8 cellular contexts compared by ENCODE assay signal in genomic region chr11:94974178-94974577, GRCh38. TPM values are rescaled to one million over a fixed set of nuclear protein-coding genes. Genes with fewer than 3 reads are reported as not detected.
DNase-seq lines count a peak whose midpoint lies in the region; ATAC-seq, FAIRE-seq and TF ChIP-seq lines count a peak whose summit lies in the region.

No MANE protein-coding gene starts in this region.

- no peaks in the 10 kb centered on the region for H3K27me3 Mint-ChIP-seq in CD8-positive, alpha-beta memory T cell

- peak overlapping the region; percentile 96 for H2AFZ ChIP-seq in PC-3 (ENCODE audit: low read length)

- no peaks in the 10 kb centered on the region for H3K9me2 ChIP-seq in PC-3 (replicated peaks; ENCODE audit: low read length)

- in situ Hi-C loops in GM13976 (cut with MboI; ENCODE audit: low sequenced_read_pairs, unreplicated experiment): no loop called here

- peaks cover 21 to 48% (median 43%) of the 10 kb centered on the region in 3 donors for H3K4me1 Mint-ChIP-seq in CD8-positive, alpha-beta memory T cell

- H3K9ac ChIP-seq in PC-3 (ENCODE audit: low read length): peak overlapping the region; percentile 91

- H3K9me3 ChIP-seq in CD8-positive, alpha-beta memory T cell (ENCODE audit: low read length): no peaks in the 10 kb centered on the region
- no peaks in the 10 kb centered on the region for H3K9me3 ChIP-seq in PC-3 (ENCODE audit: low read length)
- no peaks in the 10 kb centered on the region for H3K9me3 ChIP-seq in pancreas

- H3F3A ChIP-seq in PC-3 (ENCODE audit: low read length, unreplicated experiment): no peaks in the 10 kb centered on the region

- H3K27me3 ChIP-seq in CD8-positive, alpha-beta memory T cell (ENCODE audit: insufficient read depth, low read length, poor library complexity, severe bottlenecking): no peaks in the 10 kb centered on the region
- no peaks in the 10 kb centered on the region for H3K27me3 ChIP-seq in PC-3 (ENCODE audit: low read length)
- H3K27me3 ChIP-seq in pancreas: no peaks in the 10 kb centered on the region

- POLR2A ChIA-PET in CD8-positive, alpha-beta memory T cell (lab: Charles Lee): interaction anchor here (1.2 to 2.4 kb wide), 3 partner anchors 93 to 815 kb away, joined by 8 to 27 read pairs (median 16); partner anchors contain the start of genes ENDOD1, FAM76B and SRSF8
- POLR2A ChIA-PET in PC-3 (lab: Charles Lee; ENCODE audit: unreplicated experiment): interaction anchor here (0.7 kb wide), 1 partner anchor 36 kb away, joined by 4 read pairs; no protein-coding TSS in a partner anchor

- H3K79me2 ChIP-seq in PC-3 (ENCODE audit: low read length): peaks cover 35% of the 10 kb centered on the region

- no peak for ATAC-seq in PC-3
- no peak for ATAC-seq in pancreas
- ATAC-seq in GM21526 (IDR thresholded peaks at IDR 0.05; ENCODE audit: low FRiP score, unreplicated experiment): no peak

- CTCF ChIA-PET in CD8-positive, alpha-beta memory T cell (lab: Charles Lee): interaction anchor here (1.3 to 1.7 kb wide), 2 partner anchors 115 to 178 kb away, joined by 4 to 5 read pairs; partner anchors contain the start of gene ENDOD1
- CTCF ChIA-PET in PC-3 (lab: Charles Lee): interaction anchor here (1.3 kb wide), 1 partner anchor 93 kb away, joined by 3 read pairs; no protein-coding TSS in a partner anchor

- H3K9me3 Mint-ChIP-seq in CD8-positive, alpha-beta memory T cell: peaks cover 0 to 6% (median 0%) of the 10 kb centered on the region in 5 donors

- TF ChIP-seq CTCF in PC-3 (conservative IDR thresholded peaks at IDR 0.05; ENCODE audit: low read depth, low read length): no peak
- TF ChIP-seq CTCF in pancreas (IDR thresholded peaks at IDR 0.05): no peak
- TF ChIP-seq CTCF in GM13976 (IDR thresholded peaks at IDR 0.05; ENCODE audit: borderline replicate concordance, control extremely low read depth, extremely low read depth, insufficient read depth, missing control alignments): no peak

- peaks cover 11% of the 10 kb centered on the region for H3K4me1 ChIP-seq in CD8-positive, alpha-beta memory T cell (ENCODE audit: insufficient read depth, low read length)
- peaks cover 21% of the 10 kb centered on the region for H3K4me1 ChIP-seq in PC-3 (ENCODE audit: insufficient read depth, low read length)
- peaks cover 7 to 12% (median 10%) of the 10 kb centered on the region in 3 donors for H3K4me1 ChIP-seq in pancreas

- FAIRE-seq in pancreas (lab: Jason Lieb, UNC): no peak

- DNase-seq in CD8-positive, alpha-beta memory T cell: no peak
- no peak for DNase-seq in PC-3
- peak; percentile 18 to 42 for DNase-seq in erythroblast (lab: John Stamatoyannopoulos, UW)
- no peak for DNase-seq in pancreas
- no peak for DNase-seq in stimulated activated naive CD4-positive, alpha-beta T cell (lab: John Stamatoyannopoulos, UW)
- no peak for DNase-seq in ureter (ENCODE audit: low spot score)
- DNase-seq in GM13976 (ENCODE audit: low spot score): no peak

- peaks cover 24% of the 10 kb centered on the region for H3K36me3 ChIP-seq in CD8-positive, alpha-beta memory T cell (ENCODE audit: insufficient read depth, low read length)
- H3K36me3 ChIP-seq in PC-3 (ENCODE audit: low read depth, low read length) (peaks cover 27% of the 10 kb centered on the region), pancreas (peaks cover 0 to 20% (median 19%) of the 10 kb centered on the region in 3 donors)

- peak overlapping the region; percentile 88 for H3K4me3 ChIP-seq in CD8-positive, alpha-beta memory T cell (ENCODE audit: low read length)
- peak overlapping the region; percentile 83 for H3K4me3 ChIP-seq in PC-3 (ENCODE audit: low read length)
- peak overlapping the region; percentile 51 to 94 (median 84) for H3K4me3 ChIP-seq in pancreas

- TF ChIP-seq POLR2A in erythroblast (IDR thresholded peaks at IDR 0.05; ENCODE audit: low read length): no peak

- peak overlapping the region; percentile 86 for H3K4me2 ChIP-seq in PC-3 (ENCODE audit: low read length)

- no TSS peak for BruUV-seq in PC-3 (replicated peaks; lab: Mats Ljungman, UMichigan)

- peaks cover 6% of the 10 kb centered on the region; the same call in 1 of the 2 replicates for H4K20me1 ChIP-seq in PC-3 (ENCODE audit: low read length)

- intact Hi-C loops in PC-3 (cut with micrococcal nuclease) (loop anchor here (5.0 to 10.0 kb wide), 3 partner anchors 202 to 1453 kb away; no protein-coding TSS in a partner anchor), pancreas (cut with DNase I) (no loop called here)

- H3K27ac ChIP-seq in CD8-positive, alpha-beta memory T cell (ENCODE audit: low read depth, low read length): peak overlapping the region; percentile 82
- H3K27ac ChIP-seq in PC-3 (ENCODE audit: low read length) (no peak overlapping the region), pancreas (no peak overlapping the region)

- WGBS in pancreas, 2 donors: 33 to 36% methylated on average over 6 of the region's 6 CpGs

- peak overlapping the region in 6 of 8 donors; percentile 87 to 100 (median 98) for H3K27ac Mint-ChIP-seq in CD8-positive, alpha-beta memory T cell

- H3K36me3 Mint-ChIP-seq in CD8-positive, alpha-beta memory T cell: peaks cover 17 to 40% (median 18%) of the 10 kb centered on the region in 3 donors

- H3K4me3 Mint-ChIP-seq in CD8-positive, alpha-beta memory T cell: peak overlapping the region; percentile 91 to 99 (median 96)

RNA-seq across cellular contexts. Expression of gene KDM4D, which starts 0.7 kb away (rescaled TPM):
- 1 to 10 TPM; 1.6 to 1.8 TPM for total RNA-seq in CD8-positive, alpha-beta memory T cell
- 0.28 TPM for polyA plus RNA-seq in CD8-positive, alpha-beta memory T cell
- total RNA-seq in PC-3 (2014; rRNA removed): 2.7 and 4.1 TPM in 2 replicates
- total RNA-seq in pancreas: under 1 TPM; 0.14 to 0.49 (median 0.28) TPM
- polyA plus RNA-seq in pancreas: under 1 TPM; 0.15 to 0.33 TPM
- total RNA-seq in ureter: 1.2 TPM

RNA-seq across cellular contexts. Expression of gene CWC15, which starts 0.8 kb away (rescaled TPM):
- total RNA-seq in CD8-positive, alpha-beta memory T cell: 100 to 1,000 TPM in 1 of 2 experiments, 10 to 100 TPM in 1; 96.6 to 100 TPM
- 60.3 TPM for polyA plus RNA-seq in CD8-positive, alpha-beta memory T cell
- total RNA-seq in PC-3 (2014; rRNA removed) (56.9 and 63.5 TPM in 2 replicates), pancreas (10 to 100 TPM; 21.2 to 34.1 (median 27.3) TPM), ureter (58.5 TPM)
- 10 to 100 TPM; 52.5 to 53.5 TPM for polyA plus RNA-seq in pancreas

RNA-seq across cellular contexts. Expression of gene KDM4E, which starts 50.9 kb away (rescaled TPM):
- not detected for total RNA-seq in CD8-positive, alpha-beta memory T cell
- polyA plus RNA-seq in CD8-positive, alpha-beta memory T cell: not detected
- total RNA-seq in PC-3 (2014; rRNA removed) (not detected in 2 replicates), pancreas (not detected), ureter (not detected)
- not detected for polyA plus RNA-seq in pancreas

Comparison
In these comparisons a context has a peak if more than half of its experiments do, and no peak if none do; other contexts are left out.
1. DNase-seq: peak in erythroblast (2 of 2); none in CD8-positive, alpha-beta memory T cell (0 of 5), PC-3 (single experiment), pancreas (0 of 6), stimulated activated naive CD4-positive, alpha-beta T cell (0 of 6), ureter (single experiment) and GM13976 (single experiment).
2. Peak in every context shown above with its lines, with median percentiles within 50 percentile points of each other: H3K4me3 ChIP-seq.